Comparison of ENCODE assay signal across 8 cellular contexts in genomic region chr10:79068203-79068561, GRCh38. TPM values are rescaled to one million over a fixed set of nuclear protein-coding genes. Genes with fewer than 3 reads are reported as not detected.
A peak's percentile ranks its signal among the peaks of the same experiment; 100 is the strongest.
DNase-seq lines count a peak whose midpoint lies in the region; ATAC-seq, FAIRE-seq and TF ChIP-seq lines count a peak whose summit lies in the region.

No MANE protein-coding gene starts in this region.

- no peaks in the 10 kb centered on the region for H3K9me3 Mint-ChIP-seq in activated naive CD8-positive, alpha-beta T cell treated with anti-CD3 and anti-CD28 coated beads, Interleukin-2, amount 10 ng/mL, durations not matched to agents 7 days and 5 days

- intact Hi-C loops in kidney (cut with DNase I) = loop anchor here (10.0 kb wide), 1 partner anchor 93 kb away; no protein-coding TSS in a partner anchor

- no peak for FAIRE-seq in kidney (lab: Jason Lieb, UNC)

- H3K9me3 ChIP-seq in kidney (ENCODE audit: control insufficient read depth in 1 of 2, low read length in 2 of 2) (no peaks in the 10 kb centered on the region), stomach smooth muscle (ENCODE audit: control insufficient read depth in 2 of 2, low read length in 2 of 2) (no peaks in the 10 kb centered on the region)

- H3K4me3 ChIP-seq in GM06990 (replicated peaks; ENCODE audit: low read depth, low read length) (peak overlapping the region; percentile 56), kidney (ENCODE audit: low read length in 2 of 2) (peak overlapping the region; percentile 28 to 67), stomach smooth muscle (ENCODE audit: low read length in 2 of 2) (peak overlapping the region; percentile 74 to 95)

- peak overlapping the region; percentile 97 for H3K4me3 Mint-ChIP-seq in activated naive CD8-positive, alpha-beta T cell treated with anti-CD3 and anti-CD28 coated beads, Interleukin-2, amount 10 ng/mL, durations not matched to agents 7 days and 5 days

- peaks cover 2% of the 10 kb centered on the region for H3K36me3 Mint-ChIP-seq in activated naive CD8-positive, alpha-beta T cell treated with anti-CD3 and anti-CD28 coated beads, Interleukin-2, amount 10 ng/mL, durations not matched to agents 7 days and 5 days

- H3K9ac ChIP-seq in kidney (ENCODE audit: low read length in 2 of 2) (peak overlapping the region; percentile 25 to 55), stomach smooth muscle (ENCODE audit: low read length in 2 of 2) (peak overlapping the region; percentile 58 to 67)

- peaks cover 22% of the 10 kb centered on the region for H3K4me1 Mint-ChIP-seq in activated naive CD8-positive, alpha-beta T cell treated with anti-CD3 and anti-CD28 coated beads, Interleukin-2, amount 10 ng/mL, durations not matched to agents 7 days and 5 days

- H3K36me3 ChIP-seq in GM06990 (ENCODE audit: control insufficient read depth, insufficient read depth, low read length) (no peaks in the 10 kb centered on the region), kidney (ENCODE audit: control insufficient read depth in 1 of 2, insufficient read depth in 2 of 2, low read length in 2 of 2) (no peaks in the 10 kb centered on the region), stomach smooth muscle (ENCODE audit: control insufficient read depth in 2 of 2, insufficient read depth in 2 of 2, low read length in 2 of 2) (no peaks in the 10 kb centered on the region)

- POLR2A ChIA-PET in activated naive CD8-positive, alpha-beta T cell treated with anti-CD3 and anti-CD28 coated beads, Interleukin-2, amount 10 ng/mL, durations not matched to agents 7 days and 5 days (lab: Charles Lee) = interaction anchor here (1.6 kb wide), 1 partner anchor 75 kb away, joined by 3 read pairs; no protein-coding TSS in a partner anchor

- DNase-seq in GM06990 (ENCODE audit: extremely low read depth, insufficient read length) (no peak), NCI-H526 treated with DMSO at 0.1 percent for 48 hours (lab: John Stamatoyannopoulos, UW) (peak; percentile 24), kidney (peak; percentile 81), GOT3 (lab: John Stamatoyannopoulos, UW) (no peak), SIG-M5 treated with dmso at 0.1 percent for 504 hours (lab: John Stamatoyannopoulos, UW; ENCODE audit: unreplicated experiment) (no peak)
- DNase-seq in activated naive CD8-positive, alpha-beta T cell treated with anti-CD3 and anti-CD28 coated beads, Interleukin-2, amount 10 ng/mL, durations not matched to agents 7 days and 5 days = peak; percentile 66

- peaks cover 16% of the 10 kb centered on the region for H3K27me3 Mint-ChIP-seq in activated naive CD8-positive, alpha-beta T cell treated with anti-CD3 and anti-CD28 coated beads, Interleukin-2, amount 10 ng/mL, durations not matched to agents 7 days and 5 days

- ATAC-seq in activated naive CD8-positive, alpha-beta T cell treated with anti-CD3 and anti-CD28 coated beads, Interleukin-2, amount 10 ng/mL, durations not matched to agents 7 days and 5 days (ENCODE audit: low read depth) = peak; percentile 2
- ATAC-seq in HG02938 (IDR thresholded peaks at IDR 0.05; ENCODE audit: unreplicated experiment) = no peak

- H3K27ac ChIP-seq in kidney (ENCODE audit: low read depth in 2 of 2, low read length in 2 of 2) (peak overlapping the region; percentile 73 to 78), stomach smooth muscle (ENCODE audit: low read length) (peak overlapping the region; percentile 86)

- TF ChIP-seq CTCF in GM06990 (IDR thresholded peaks at IDR 0.05; ENCODE audit: insufficient read depth, low read length, poor library complexity, severe bottlenecking) = peak; percentile 36
- no peak for TF ChIP-seq CTCF in kidney (IDR thresholded peaks at IDR 0.05; ENCODE audit: borderline replicate concordance, extremely low read depth, insufficient read depth)

- peaks cover 13 to 20% of the 10 kb centered on the region in 2 donors for H3K4me1 ChIP-seq in kidney (ENCODE audit: control insufficient read depth in 1 of 2, insufficient read depth in 1 of 2, low read depth in 1 of 2, low read length in 2 of 2)
- peaks cover 37% of the 10 kb centered on the region for H3K4me1 ChIP-seq in stomach smooth muscle (ENCODE audit: control insufficient read depth, insufficient read depth, low read length)

- peak overlapping the region; percentile 61 for H3K27ac Mint-ChIP-seq in activated naive CD8-positive, alpha-beta T cell treated with anti-CD3 and anti-CD28 coated beads, Interleukin-2, amount 10 ng/mL, durations not matched to agents 7 days and 5 days

- H3K27me3 ChIP-seq in GM06990 (replicated peaks; ENCODE audit: control insufficient read depth, insufficient read depth, low read length) (no peaks in the 10 kb centered on the region; the same call in 1 of the 2 replicates), stomach smooth muscle (ENCODE audit: control insufficient read depth in 1 of 2, insufficient read depth in 2 of 2, low read length in 2 of 2) (no peaks in the 10 kb centered on the region)

RNA-seq across cellular contexts. Expression of gene ZMIZ1, which starts 0.6 kb away (rescaled TPM):
- total RNA-seq in activated naive CD8-positive, alpha-beta T cell treated with anti-CD3 and anti-CD28 coated beads, Interleukin-2, amount 10 ng/mL, durations not matched to agents 7 days and 5 days = 10 to 100 TPM; 28.8 to 29.3 TPM
- total RNA-seq in kidney = 97.6 TPM
- polyA plus RNA-seq in kidney (ENCODE audit: insufficient read depth, low read depth, low replicate concordance) = 14.2 TPM

Comparison
In these comparisons a context has a peak if more than half of its experiments do, and no peak if none do; other contexts are left out.
1. DNase-seq: peak in NCI-H526 treated with DMSO at 0.1 percent for 48 hours (single experiment), activated naive CD8-positive, alpha-beta T cell treated with anti-CD3 and anti-CD28 coated beads, Interleukin-2, amount 10 ng/mL, durations not matched to agents 7 days and 5 days (single experiment) and kidney (single experiment); none in GM06990 (single experiment), GOT3 (single experiment) and SIG-M5 treated with dmso at 0.1 percent for 504 hours (single experiment).
2. Peak in every context shown above with its lines, with median percentiles within 50 percentile points of each other: H3K4me3 ChIP-seq.